ENCODE assay signal across 8 cellular contexts in the genomic region with DNA sequence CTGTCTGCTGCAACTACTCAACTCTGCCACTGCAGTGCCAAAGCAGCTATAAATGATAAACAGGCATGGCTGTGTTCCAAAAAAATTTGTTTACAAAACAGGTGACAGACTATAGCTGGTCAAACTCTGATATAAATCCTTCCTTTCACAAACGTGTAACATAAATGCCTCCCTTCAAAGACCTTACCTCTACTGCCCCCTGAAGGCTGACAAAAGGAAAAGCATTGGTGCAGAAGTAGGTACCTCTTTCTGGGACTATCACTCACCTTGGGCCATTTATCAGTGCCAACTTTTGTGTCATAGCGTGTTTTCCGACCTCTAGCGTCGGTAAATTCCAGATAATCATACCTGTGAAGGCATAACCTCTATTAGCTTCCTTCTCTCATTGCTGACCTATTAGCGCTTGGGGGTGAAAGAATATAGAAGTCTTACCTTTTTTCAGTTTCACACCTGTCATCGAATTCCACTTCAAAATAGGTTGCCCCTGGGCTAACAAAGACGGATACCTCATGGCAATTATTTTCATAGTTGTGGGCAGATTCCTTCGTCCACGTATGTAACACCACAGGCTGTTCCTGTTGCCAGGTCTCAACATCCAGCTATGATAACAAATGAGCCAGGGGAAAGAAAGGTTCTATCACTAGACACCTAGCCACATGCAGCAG.
DNase-seq lines count a peak whose midpoint lies in the region; ATAC-seq and TF ChIP-seq lines count a peak whose summit lies in the region.

No MANE protein-coding gene starts in this region.

- ATAC-seq in HG02973 (IDR thresholded peaks at IDR 0.05; ENCODE audit: unreplicated experiment): peak; percentile 23

- peak; percentile 64 for TF ChIP-seq CTCF in GM13977 (IDR thresholded peaks at IDR 0.05; ENCODE audit: extremely low read depth, insufficient read depth, missing control alignments)
- peak; percentile 54 to 57 (median 55) for TF ChIP-seq CTCF in transverse colon (IDR thresholded peaks at IDR 0.05)

- DNase-seq in CD1c-positive myeloid dendritic cell (ENCODE audit: extremely low spot score) (peak; percentile 38), GM13977 (ENCODE audit: low spot score) (peak; percentile 40), NCI-H460 (ENCODE audit: extremely low read depth, low read depth) (peak; percentile 49), T47D (ENCODE audit: low read depth in 1 of 2, low spot score in 1 of 2) (peak; percentile 19 to 68), kidney glomerular epithelial cell (lab: John Stamatoyannopoulos, UW) (peak; percentile 24), transverse colon (no peak), epidermal melanocyte (ENCODE audit: insufficient read length, low spot score) (no peak)

- no peak for TF ChIP-seq POLR2A in transverse colon (IDR thresholded peaks at IDR 0.05)

- WGBS in transverse colon (ENCODE audit: low coverage in 1 of 2), 2 donors: 63 to 66% methylated on average over 10 of the region's 10 CpGs

- in situ Hi-C loops in GM13977 (cut with MboI; ENCODE audit: low pct_unique_long_range_greater_than_20kb, low sequenced_read_pairs, unreplicated experiment) (no loop called here), T47D (cut with HindIII; ENCODE audit: low pct_unique_long_range_greater_than_20kb, low sequenced_read_pairs) (no loop called here), transverse colon (cut with MboI; ENCODE audit: low pct_ligation_motif_present in 1 of 4, low pct_unique_long_range_greater_than_20kb in 1 of 4, low sequenced_read_pairs in 3 of 4) (no loop called here)

- intact Hi-C loops in transverse colon (cut with DNase I; ENCODE audit: low total_unique reads): no loop called here

- no peak overlapping the region for H3K4me3 ChIP-seq in transverse colon

- peaks cover 0 to 92% (median 43%) of the 10 kb centered on the region in 4 donors for H3K36me3 ChIP-seq in transverse colon

- no peaks in the 10 kb centered on the region for H3K27me3 ChIP-seq in transverse colon

- peak overlapping the region in 3 of 4 donors; percentile 10 to 62 (median 16) for H3K27ac ChIP-seq in transverse colon

- no peaks in the 10 kb centered on the region for H3K9me3 ChIP-seq in transverse colon

- TF ChIP-seq EP300 in transverse colon (IDR thresholded peaks at IDR 0.05; ENCODE audit: low read depth): no peak

- H3K4me1 ChIP-seq in transverse colon: peaks cover 0 to 6% (median 2%) of the 10 kb centered on the region in 4 donors

Comparison
In these comparisons a context has a peak if more than half of its experiments do, and no peak if none do; other contexts are left out.
1. DNase-seq: peak in CD1c-positive myeloid dendritic cell (single experiment), GM13977 (single experiment), NCI-H460 (single experiment), T47D (2 of 2) and kidney glomerular epithelial cell (single experiment); none in transverse colon (single experiment) and epidermal melanocyte (single experiment).